ENCODE assay signal across 9 cellular contexts in the genomic region with DNA sequence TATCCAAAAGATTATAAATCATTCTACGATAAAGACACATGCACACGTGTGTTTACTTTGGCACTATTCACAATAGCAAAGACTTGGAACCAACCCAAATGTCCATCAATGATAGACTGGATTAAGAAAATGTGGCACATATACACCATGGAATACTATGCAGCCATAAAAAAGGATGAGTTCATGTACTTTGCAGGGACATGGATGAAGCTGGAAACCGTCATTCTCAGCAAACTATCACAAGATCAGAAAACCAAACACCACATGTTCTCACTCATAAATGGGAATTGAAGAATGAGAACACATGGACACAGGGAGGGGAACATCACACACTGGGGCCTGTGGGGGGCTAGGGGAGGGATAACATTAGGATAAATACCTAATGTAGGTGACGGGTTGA. TPM values are rescaled to one million over a fixed set of nuclear protein-coding genes. Genes with fewer than 3 reads are reported as not detected.
DNase-seq lines count a peak whose midpoint lies in the region; FAIRE-seq and TF ChIP-seq lines count a peak whose summit lies in the region.
"Not testable (repeated sequence)": the region's sequence is repeated elsewhere in the genome, so short reads cannot be mapped to it uniquely, and the experiment has no call there.
"Had no signal": no experiment of that assay in that cellular context is flagged by ENCODE, and none has a peak within 500 bp of the region (broad histone marks: within the 10 kb centered on the region; RNA-seq: fewer than 3 reads in every experiment).

No MANE protein-coding gene starts in this region.

- in situ Hi-C loops in GM23248 (cut with MboI); transverse colon (cut with MboI; ENCODE audit: low pct_ligation_motif_present in 1 of 4, low pct_unique_long_range_greater_than_20kb in 1 of 4, low sequenced_read_pairs in 3 of 4): not testable (repeated sequence)

- TF ChIP-seq EP300 in esophagus muscularis mucosa (IDR thresholded peaks at IDR 0.05); sigmoid colon (IDR thresholded peaks at IDR 0.05); transverse colon (IDR thresholded peaks at IDR 0.05; ENCODE audit: low read depth): not testable (repeated sequence)

- H3K9me3 ChIP-seq in GM23248 (ENCODE audit: low read depth); astrocyte (ENCODE audit: insufficient read depth, low read depth, low read length); esophagus muscularis mucosa; left ventricle myocardium inferior (replicated peaks); sigmoid colon; skeletal muscle tissue (ENCODE audit: control insufficient read depth in 3 of 3, low read length in 3 of 3); transverse colon: not testable (repeated sequence)

- H3K4me1 ChIP-seq in GM23248 (ENCODE audit: insufficient read depth) (peaks cover 15% of the 10 kb centered on the region), esophagus muscularis mucosa (peaks cover 0 to 14% (median 11%) of the 10 kb centered on the region in 4 donors), left ventricle myocardium inferior (peaks cover 19% of the 10 kb centered on the region), sigmoid colon (peaks cover 0 to 19% (median 11%) of the 10 kb centered on the region in 4 donors), transverse colon (peaks cover 3 to 16% (median 8%) of the 10 kb centered on the region in 4 donors)
- H3K4me1 ChIP-seq in astrocyte (ENCODE audit: insufficient read depth, low read length); skeletal muscle tissue (ENCODE audit: control insufficient read depth in 3 of 3, insufficient read depth in 3 of 3, low read length in 3 of 3): not testable (repeated sequence)

- not testable (repeated sequence) for H3K4me3 ChIP-seq in GM23248; astrocyte (ENCODE audit: insufficient read depth, low read depth, low read length); esophagus muscularis mucosa; left ventricle myocardium inferior; sigmoid colon; skeletal muscle tissue (ENCODE audit: low read length in 3 of 3); transverse colon

- not testable (repeated sequence) for H3K27me3 ChIP-seq in GM23248 (replicated peaks; ENCODE audit: insufficient read depth); astrocyte (ENCODE audit: insufficient read depth, low read length); esophagus muscularis mucosa; left ventricle myocardium inferior (ENCODE audit: low read depth); sigmoid colon; skeletal muscle tissue (ENCODE audit: control insufficient read depth in 3 of 3, insufficient read depth in 3 of 3, low read length in 3 of 3); transverse colon

- H4K20me1 ChIP-seq in GM23248 (ENCODE audit: insufficient read depth), result not testable (repeated sequence)
- H4K20me1 ChIP-seq in astrocyte (ENCODE audit: insufficient read depth, low read length), result peaks cover 62% of the 10 kb centered on the region

- H3K9me3 Mint-ChIP-seq in astrocyte (ENCODE audit: unreplicated experiment), result not testable (repeated sequence)
- peaks cover 10% of the 10 kb centered on the region for H3K9me3 Mint-ChIP-seq in mesothelial cell of epicardium

- not testable (repeated sequence) for H3K9ac ChIP-seq in GM23248; astrocyte (ENCODE audit: low read length); skeletal muscle tissue (ENCODE audit: low read depth in 1 of 3, low read length in 3 of 3)

- not testable (repeated sequence) for FAIRE-seq in astrocyte (lab: Jason Lieb, UNC)

- H3K27ac ChIP-seq in GM23248 (peak overlapping the region; percentile 67), esophagus muscularis mucosa (replicated peaks in 1 of 4) (peak overlapping the region in 3 of 4 donors; percentile 7 to 57 (median 22)), left ventricle myocardium inferior (replicated peaks) (peak overlapping the region; percentile 66), sigmoid colon (peak overlapping the region in 3 of 4 donors; percentile 55 to 71 (median 66)), skeletal muscle tissue (ENCODE audit: low read depth, low read length) (peak overlapping the region; percentile 87), transverse colon (peak overlapping the region in 3 of 4 donors; percentile 31 to 62 (median 49))
- not testable (repeated sequence) for H3K27ac ChIP-seq in astrocyte (ENCODE audit: low read depth, low read length)

- 77 to 82% methylated on average over 4 of the region's 4 CpGs for WGBS in GM23248 (ENCODE audit: low coverage in 1 of 2, low lambda C conversion rate in 2 of 2, missing lambda C conversion rate in 2 of 2), 2 experiments
- 93% methylated on average over 4 of the region's 4 CpGs for whole genome bisulfite sequencing in esophagus muscularis mucosa
- 64 to 77% methylated on average over 4 of the region's 4 CpGs for WGBS in sigmoid colon, 2 donors
- 77 to 93% methylated on average over 3 to 4 of the region's 4 CpGs for WGBS in transverse colon (ENCODE audit: low coverage in 1 of 2), 2 donors

- H3K79me2 ChIP-seq in GM23248 (ENCODE audit: insufficient read depth), result peaks cover 93% of the 10 kb centered on the region
- H3K79me2 ChIP-seq in astrocyte (ENCODE audit: insufficient read depth, low read length), result peaks cover 40% of the 10 kb centered on the region

- H2AFZ ChIP-seq in GM23248; astrocyte (ENCODE audit: low read depth, low read length): not testable (repeated sequence)

- H3K9me2 ChIP-seq in GM23248 (ENCODE audit: insufficient read depth), result not testable (repeated sequence)

- not testable (repeated sequence) for TF ChIP-seq POLR2A in esophagus muscularis mucosa (IDR thresholded peaks at IDR 0.05; ENCODE audit: low read depth); sigmoid colon (IDR thresholded peaks at IDR 0.05); transverse colon (IDR thresholded peaks at IDR 0.05)

- TF ChIP-seq CTCF in astrocyte (IDR thresholded peaks at IDR 0.05; ENCODE audit: insufficient read depth, low read depth, low read length); esophagus muscularis mucosa (IDR thresholded peaks at IDR 0.05); left ventricle myocardium inferior (IDR thresholded peaks at IDR 0.05; ENCODE audit: borderline replicate concordance); mesothelial cell of epicardium (IDR thresholded peaks at IDR 0.05; ENCODE audit: unreplicated experiment); sigmoid colon (IDR thresholded peaks at IDR 0.05); transverse colon (IDR thresholded peaks at IDR 0.05): not testable (repeated sequence)

- H3K36me3 Mint-ChIP-seq in astrocyte (ENCODE audit: low read depth, unreplicated experiment) (peaks cover 16% of the 10 kb centered on the region), mesothelial cell of epicardium (peaks cover 49% of the 10 kb centered on the region)

- peaks cover 14% of the 10 kb centered on the region for H3K4me1 Mint-ChIP-seq in astrocyte (ENCODE audit: low read depth, unreplicated experiment)
- not testable (repeated sequence) for H3K4me1 Mint-ChIP-seq in mesothelial cell of epicardium

- H3K4me3 Mint-ChIP-seq in astrocyte (ENCODE audit: unreplicated experiment); mesothelial cell of epicardium: not testable (repeated sequence)

- H3K36me3 ChIP-seq in GM23248 (ENCODE audit: low read depth) (peaks cover 70% of the 10 kb centered on the region), astrocyte (ENCODE audit: insufficient read depth, low read length) (peaks cover 46% of the 10 kb centered on the region), esophagus muscularis mucosa (peaks cover 20 to 57% (median 36%) of the 10 kb centered on the region in 4 donors), left ventricle myocardium inferior (peaks cover 69% of the 10 kb centered on the region), sigmoid colon (peaks cover 0 to 66% (median 10%) of the 10 kb centered on the region in 4 donors), skeletal muscle tissue (ENCODE audit: control insufficient read depth in 3 of 3, insufficient read depth in 3 of 3, low read length in 3 of 3) (peaks cover 6 to 27% (median 23%) of the 10 kb centered on the region in 3 donors), transverse colon (peaks cover 0 to 36% (median 3%) of the 10 kb centered on the region in 4 donors)

- H3F3A ChIP-seq in GM23248 (ENCODE audit: insufficient read depth), result peaks cover 59% of the 10 kb centered on the region

- not testable (repeated sequence) for H3K27me3 Mint-ChIP-seq in astrocyte (ENCODE audit: low read depth, unreplicated experiment); mesothelial cell of epicardium (ENCODE audit: low read depth)

- H3K27ac Mint-ChIP-seq in astrocyte (ENCODE audit: unreplicated experiment) (peak overlapping the region; percentile 62), mesothelial cell of epicardium (peak overlapping the region; percentile 43)

- intact Hi-C loops in esophagus muscularis mucosa (cut with DNase I); transverse colon (cut with DNase I; ENCODE audit: low total_unique reads): not testable (repeated sequence)
- intact Hi-C loops in left ventricle myocardium inferior (cut with micrococcal nuclease) (loop anchor here (10.0 kb wide), 1 partner anchor 52 kb away; no protein-coding TSS in a partner anchor), sigmoid colon (cut with DNase I) (loop anchor here (10.0 kb wide), 1 partner anchor 52 kb away; no protein-coding TSS in a partner anchor)

- not testable (repeated sequence) for H3K4me2 ChIP-seq in GM23248 (ENCODE audit: unreplicated experiment); astrocyte (ENCODE audit: low read length)

- DNase-seq in GM23248; astrocyte (ENCODE audit: low read depth); esophagus muscularis mucosa (ENCODE audit: extremely low spot score); left ventricle myocardium inferior; mesothelial cell of epicardium (ENCODE audit: low spot score in 2 of 2, unreplicated experiment in 2 of 2); sigmoid colon; transverse colon: not testable (repeated sequence)

RNA-seq across cellular contexts. Expression of a gene that starts 34.5 kb away (rescaled TPM):
- total RNA-seq in GM23248 (2014; rRNA removed; shearing (Covaris generic)), result 37.6 and 39.8 TPM in 2 replicates
- polyA plus RNA-seq in GM23248 (2016; fragmentation: Nextera tagmentation; extraction: Ambion mirVana) (12.5 TPM in 2 replicates), sigmoid colon (1 to 10 TPM in 2 of 3 donors, under 1 TPM in 1; 0.69 to 4.7 (median 1.2) TPM)
- total RNA-seq in astrocyte (61.7 and 63.1 TPM in 2 replicates), esophagus muscularis mucosa (10 to 100 TPM; 17.6 to 28.4 (median 22.9) TPM), left ventricle myocardium inferior (4.5 TPM), mesothelial cell of epicardium (25.7 to 27.2 TPM (median 26.1 TPM) in 3 replicates), sigmoid colon (10 to 100 TPM; 27.3 to 30.7 (median 29.0) TPM), skeletal muscle tissue (9.4 TPM), transverse colon (1 to 10 TPM; 1.5 to 7.5 (median 3.5) TPM)
- total RNA-seq: B cell had no signal

RNA-seq across cellular contexts. Expression of a gene that starts 57.9 kb away (rescaled TPM):
- 308 and 357 TPM in 2 replicates for total RNA-seq in GM23248 (2014; rRNA removed; shearing (Covaris generic))
- 314 and 315 TPM in 2 replicates for polyA plus RNA-seq in GM23248 (2016; fragmentation: Nextera tagmentation; extraction: Ambion mirVana)
- 471 and 483 TPM in 2 replicates for total RNA-seq in astrocyte
- 100 to 1,000 TPM; 117 to 146 (median 131) TPM for total RNA-seq in esophagus muscularis mucosa
- total RNA-seq in left ventricle myocardium inferior, result 115 TPM
- total RNA-seq in mesothelial cell of epicardium, result 284 to 308 TPM (median 303 TPM) in 3 replicates
- total RNA-seq in sigmoid colon, result 100 to 1,000 TPM; 121 to 197 (median 132) TPM
- polyA plus RNA-seq in sigmoid colon, result 10 to 100 TPM; 67.9 to 84.8 (median 82.7) TPM
- total RNA-seq in skeletal muscle tissue, result 229 TPM
- 100 to 1,000 TPM; 144 to 214 (median 163) TPM for total RNA-seq in transverse colon
